In genomic region chr4:138241281-138242075, GRCh38 we compare ENCODE assay signal across 8 cellular contexts. TPM values are rescaled to one million over a fixed set of nuclear protein-coding genes. Genes with fewer than 3 reads are reported as not detected.
DNase-seq lines count a peak whose midpoint lies in the region; ATAC-seq and TF ChIP-seq lines count a peak whose summit lies in the region.

No MANE protein-coding gene starts in this region.

- DNase-seq in GM04504 (ENCODE audit: low read depth) (peak; percentile 52), HEK293T (ENCODE audit: extremely low spot score) (peak; percentile 8), RKO (ENCODE audit: low spot score) (peak; percentile 58), dermis blood vessel endothelial cell (peak; percentile 64), nephron progenitor cell (peak; percentile 34), mesenteric fat pad (ENCODE audit: low spot score) (no peak), OCI-M2 (lab: John Stamatoyannopoulos, UW; ENCODE audit: unreplicated experiment) (no peak)

- no peak for TF ChIP-seq CTCF in nephron progenitor cell (IDR thresholded peaks at IDR 0.05)

- peak overlapping the region; percentile 84 for H3K4me3 Mint-ChIP-seq in nephron progenitor cell

- peaks cover 3% of the 10 kb centered on the region for H3K36me3 Mint-ChIP-seq in nephron progenitor cell (ENCODE audit: low read depth)

- POLR2A ChIA-PET in HEK293T (lab: Yijun Ruan, JAX) = interaction anchor here (0.6 to 1.7 kb wide), 10 partner anchors 8 to 144 kb away, joined by 3 to 6 read pairs (median 4); no protein-coding TSS in a partner anchor

- CTCF ChIA-PET in HEK293T (lab: Yijun Ruan, JAX) = interaction anchor here (0.7 kb wide), 1 partner anchor 138 kb away, joined by 3 read pairs; no protein-coding TSS in a partner anchor

- H3K27ac Mint-ChIP-seq in nephron progenitor cell = peak overlapping the region; percentile 98

- ATAC-seq in HG03039 (IDR thresholded peaks at IDR 0.05; ENCODE audit: unreplicated experiment) = no peak

- peaks cover 3% of the 10 kb centered on the region for H3K9me3 Mint-ChIP-seq in nephron progenitor cell

- no peaks in the 10 kb centered on the region for H3K27me3 Mint-ChIP-seq in nephron progenitor cell (ENCODE audit: low read depth, poor library complexity)

- peaks cover 32% of the 10 kb centered on the region for H3K4me1 Mint-ChIP-seq in nephron progenitor cell

TF ChIP-seq in HEK293T, 16 proteins besides CTCF, POLR2A, EP300 and RAD21:
- TF ChIP-seq BHLHE40 (IDR thresholded peaks at IDR 0.05; ENCODE audit: borderline replicate concordance) = no peak
- no peak for TF ChIP-seq LEF1 (IDR thresholded peaks at IDR 0.05; ENCODE audit: borderline replicate concordance)
TF ChIP-seq in HEK293T: peak in this region for 0.

RNA-seq across cellular contexts. Expression of gene SLC7A11, which starts 0.7 kb away (rescaled TPM):
- total RNA-seq in dermis blood vessel endothelial cell (16.5 and 46.1 TPM in 2 replicates), mesenteric fat pad (0.93 TPM)

Comparison
In these comparisons a context has a peak if more than half of its experiments do, and no peak if none do; other contexts are left out.
1. DNase-seq: peak in GM04504 (single experiment), HEK293T (single experiment), RKO (single experiment), dermis blood vessel endothelial cell (single experiment) and nephron progenitor cell (single experiment); none in mesenteric fat pad (single experiment) and OCI-M2 (single experiment).